ENCODE assay signal across 2 cellular contexts in genomic region chr19:49873149-49873521, GRCh38.
A peak's percentile ranks its signal among the peaks of the same experiment; 100 is the strongest.
TF ChIP-seq lines count a peak whose summit lies in the region.

No MANE protein-coding gene starts in this region.

TF ChIP-seq in HEK293, 187 proteins besides CTCF, POLR2A, EP300 and RAD21:
- no peak for TF ChIP-seq PATZ1 (tag by site-specific recombination; IDR thresholded peaks at IDR 0.05)
- TF ChIP-seq EGR2 (tag by site-specific recombination; IDR thresholded peaks at IDR 0.05; ENCODE audit: low read depth), result 0 out of 2 replicates have a peak, but pooled peaks have one; percentile 9
- peak; percentile 55 for TF ChIP-seq ZFHX2 (tag by site-specific recombination; conservative IDR thresholded peaks at IDR 0.05)
TF ChIP-seq in HEK293: peak in this region for 2.

TF ChIP-seq in K562, 482 proteins besides CTCF, POLR2A, EP300 and RAD21:
- TF ChIP-seq ZBTB33 (CRISPR knock-in tag; IDR thresholded peaks at IDR 0.05), result 0 out of 2 replicates have a peak, but pooled peaks have one; percentile 9
- TF ChIP-seq KLF16 (IDR thresholded peaks at IDR 0.05), result no peak
- no peak for TF ChIP-seq ZNF354B (CRISPR knock-in tag; IDR thresholded peaks at IDR 0.05)
- TF ChIP-seq HDGF (IDR thresholded peaks at IDR 0.05), result no peak
- peak; percentile 57; the same call in 1 of the 2 replicates for TF ChIP-seq HNRNPL (IDR thresholded peaks at IDR 0.05; ENCODE audit: low read depth, low read length)
- TF ChIP-seq NR1H2 (CRISPR knock-in tag; IDR thresholded peaks at IDR 0.05), result no peak
- 0 out of 2 replicates have a peak, but pooled peaks have one; percentile 30 for TF ChIP-seq RBFOX2 (IDR thresholded peaks at IDR 0.05; ENCODE audit: low read depth, low read length)
- TF ChIP-seq POLR2G (IDR thresholded peaks at IDR 0.05; ENCODE audit: low read depth, low read length), result peak; percentile 39; the same call in 1 of the 2 replicates
- TF ChIP-seq DPF2 (IDR thresholded peaks at IDR 0.05), result no peak
